ENCODE assay signal across 16 cellular contexts in genomic region chr11:34167961-34168360, GRCh38.
DNase-seq lines count a peak whose midpoint lies in the region; ATAC-seq, FAIRE-seq and TF ChIP-seq lines count a peak whose summit lies in the region.
"Had no signal": no experiment of that assay in that cellular context is flagged by ENCODE, and none has a peak within 500 bp of the region (broad histone marks: within the 10 kb centered on the region; RNA-seq: fewer than 3 reads in every experiment).

No MANE protein-coding gene starts in this region.

- POLR2A ChIA-PET in HepG2 (lab: Yijun Ruan, JAX) = no interaction called here

- H4K20me1 ChIP-seq in HepG2 (ENCODE audit: insufficient read depth, low read length) = no peaks in the 10 kb centered on the region
- H4K20me1 ChIP-seq in hepatocyte (ENCODE audit: insufficient read depth, poor library complexity, severe bottlenecking) = no peaks in the 10 kb centered on the region

- CTCF ChIA-PET in HepG2 (lab: Yijun Ruan, JAX; ENCODE audit: low intra/inter-chr PET ratio, low total read pairs) = no interaction called here

- H3K27ac ChIP-seq in HepG2 (ENCODE audit: extremely low read length, insufficient read depth, low read length) (no peak overlapping the region), right lobe of liver (no peak overlapping the region), hepatocyte (peak overlapping the region; percentile 62), neuronal stem cell (replicated peaks; ENCODE audit: low read length) (no peak overlapping the region), vagina (peak overlapping the region; percentile 10)
- H3K27ac ChIP-seq: BLaER1 treated with 17β-estradiol and CSF1 and Interleukin-3, amounts not matched to agents 10 nM and 100 nM had no signal

- H3K27me3 ChIP-seq in HepG2 (ENCODE audit: control insufficient read depth in 1 of 2, insufficient read depth in 2 of 2, low read length in 2 of 2) = no peaks in the 10 kb centered on the region
- H3K27me3 ChIP-seq in right lobe of liver = no peaks in the 10 kb centered on the region
- no peaks in the 10 kb centered on the region for H3K27me3 ChIP-seq in hepatocyte
- H3K27me3 ChIP-seq in neuronal stem cell (ENCODE audit: control insufficient read depth in 3 of 3, insufficient read depth in 3 of 3, low read depth in 1 of 3, low read length in 3 of 3) = no peaks in the 10 kb centered on the region
- no peaks in the 10 kb centered on the region for H3K27me3 ChIP-seq in vagina
- H3K27me3 ChIP-seq: BLaER1 treated with 17β-estradiol and CSF1 and Interleukin-3, amounts not matched to agents 10 nM and 100 nM had no signal

- H3K79me2 ChIP-seq in HepG2 (ENCODE audit: insufficient read depth, low read length) (no peaks in the 10 kb centered on the region), hepatocyte (no peaks in the 10 kb centered on the region)

- TF ChIP-seq CTCF in HepG2 (CRISPR knock-in tag; IDR thresholded peaks at IDR 0.05) (no peak), right lobe of liver (IDR thresholded peaks at IDR 0.05) (no peak), hepatocyte (IDR thresholded peaks at IDR 0.05; ENCODE audit: poor library complexity) (no peak), vagina (IDR thresholded peaks at IDR 0.05) (no peak)

- no peak overlapping the region for H3K23ac ChIP-seq in neuronal stem cell (ENCODE audit: low read depth, low read length, poor library complexity)

- H3K9me2 ChIP-seq in hepatocyte (replicated peaks; ENCODE audit: insufficient read depth) = no peaks in the 10 kb centered on the region

- ATAC-seq in HepG2 (no peak), right lobe of liver (no peak), GM19463 (IDR thresholded peaks at IDR 0.05; ENCODE audit: unreplicated experiment) (no peak)
- ATAC-seq: GM12878, GM23338 had no signal

- H3K4me3 ChIP-seq in HepG2 (replicated peaks in 1 of 3; ENCODE audit: insufficient read depth in 1 of 3, low read depth in 2 of 3, low read length in 3 of 3) (no peak overlapping the region), right lobe of liver (no peak overlapping the region), hepatocyte (no peak overlapping the region), neuronal stem cell (ENCODE audit: low read length in 2 of 2) (no peak overlapping the region), vagina (no peak overlapping the region)
- H3K4me3 ChIP-seq: BLaER1 treated with 17β-estradiol and CSF1 and Interleukin-3, amounts not matched to agents 10 nM and 100 nM; GM12878; GM23338 had no signal

- no peak overlapping the region for H4K91ac ChIP-seq in neuronal stem cell (ENCODE audit: low read depth, low read length, poor library complexity)

- H2AK5ac ChIP-seq in neuronal stem cell (ENCODE audit: low read depth, low read length) = peak overlapping the region; percentile 60

- no peak overlapping the region for H3K14ac ChIP-seq in neuronal stem cell (ENCODE audit: low read length)

- BruUV-seq in HepG2 (replicated peaks; lab: Mats Ljungman, UMichigan) = no TSS peak

- DNase-seq in HepG2 (ENCODE audit: low spot score) = no peak
- DNase-seq in right lobe of liver = no peak
- no peak for DNase-seq in hepatocyte (ENCODE audit: low spot score)
- no peak for DNase-seq in neuronal stem cell (ENCODE audit: low spot score)
- no peak for DNase-seq in vagina (ENCODE audit: extremely low spot score in 2 of 2)
- DNase-seq in activated T-cell treated with anti-CD3 and anti-CD28 coated beads for 4 hours = no peak
- no peak for DNase-seq in activated gamma-delta T cell (lab: John Stamatoyannopoulos, UW)
- DNase-seq: ACHN; CD4-positive, alpha-beta memory T cell; DMS79; H7 had no signal

- no peak overlapping the region for H3K9ac ChIP-seq in HepG2 (ENCODE audit: insufficient read depth, low read depth, low read length)
- H3K9ac ChIP-seq in neuronal stem cell (ENCODE audit: low read depth, low read length, poor library complexity) = no peak overlapping the region
- H3K9ac ChIP-seq: BLaER1 treated with 17β-estradiol and CSF1 and Interleukin-3, amounts not matched to agents 10 nM and 100 nM had no signal

- no peak overlapping the region for H2BK12ac ChIP-seq in neuronal stem cell (ENCODE audit: low read length)

- H3K4ac ChIP-seq in neuronal stem cell (ENCODE audit: low read length) = no peak overlapping the region

- H3K4me2 ChIP-seq in HepG2 (ENCODE audit: low read depth, low read length) (no peak overlapping the region), hepatocyte (no peak overlapping the region), neuronal stem cell (ENCODE audit: insufficient read depth, low read length, poor library complexity, severe bottlenecking) (no peak overlapping the region)
- H3K4me2 ChIP-seq: BLaER1 treated with 17β-estradiol and CSF1 and Interleukin-3, amounts not matched to agents 10 nM and 100 nM; GM23338 had no signal

- TF ChIP-seq EP300 in HepG2 (IDR thresholded peaks at IDR 0.05; ENCODE audit: low read depth in 2 of 2, low read length in 2 of 2) = no peak
- TF ChIP-seq EP300 in HepG2 (CRISPR knock-in tag; IDR thresholded peaks at IDR 0.05; ENCODE audit: borderline replicate concordance) = no peak

- 100% methylated on average over 9 of the region's 9 CpGs for WGBS in HepG2 (ENCODE audit: low lambda C conversion rate)
- WGBS in right lobe of liver (ENCODE audit: insufficient coverage, low coverage, low lambda C conversion rate, missing lambda C conversion rate) = 46% methylated on average over 2 of the region's 9 CpGs
- 92% methylated on average over 9 of the region's 9 CpGs for WGBS in hepatocyte (ENCODE audit: low lambda C conversion rate, missing lambda C conversion rate)
- no CpG with 5 or more reads among the region's 9 CpGs for WGBS in neuronal stem cell (ENCODE audit: extremely low coverage in 2 of 2, insufficient read length in 2 of 2, insufficient replicate concordance in 1 of 2), 2 donors

- H3K4me1 ChIP-seq in HepG2 (ENCODE audit: insufficient read depth, low read length) (no peaks in the 10 kb centered on the region), right lobe of liver (no peaks in the 10 kb centered on the region), hepatocyte (ENCODE audit: insufficient read depth) (peaks cover 18% of the 10 kb centered on the region), neuronal stem cell (ENCODE audit: control insufficient read depth in 2 of 2, insufficient read depth in 1 of 2, low read depth in 1 of 2, low read length in 2 of 2) (no peaks in the 10 kb centered on the region), vagina (peaks cover 22% of the 10 kb centered on the region)
- H3K4me1 ChIP-seq: BLaER1 treated with 17β-estradiol and CSF1 and Interleukin-3, amounts not matched to agents 10 nM and 100 nM had no signal

- FAIRE-seq in HepG2 (lab: Jason Lieb, UNC) = no peak
- FAIRE-seq: GM12878, GM18507 had no signal

- no peak for TF ChIP-seq RAD21 in HepG2 (CRISPR knock-in tag; IDR thresholded peaks at IDR 0.05)

- no peak overlapping the region for H2BK5ac ChIP-seq in neuronal stem cell (ENCODE audit: low read length)

- H3K79me1 ChIP-seq in neuronal stem cell (ENCODE audit: low read depth, low read length) = peaks cover 2% of the 10 kb centered on the region

- no peak overlapping the region for H2AFZ ChIP-seq in HepG2 (ENCODE audit: low read length)
- no peak overlapping the region for H2AFZ ChIP-seq in hepatocyte
- no peak overlapping the region for H2AFZ ChIP-seq in neuronal stem cell (ENCODE audit: low read length)
- H2AFZ ChIP-seq: GM23338 had no signal

- no peak overlapping the region for H2BK15ac ChIP-seq in neuronal stem cell (ENCODE audit: low read length)

- intact Hi-C loops in HepG2 (cut with micrococcal nuclease; ENCODE audit: unreplicated experiment) = no loop called here
- intact Hi-C loops in right lobe of liver (cut with DNase I) = no loop called here
- intact Hi-C loops in vagina (cut with DNase I) = no loop called here

- H2BK120ac ChIP-seq in neuronal stem cell (ENCODE audit: low read depth, low read length) = no peak overlapping the region

- no peak for TF ChIP-seq POLR2A in HepG2 (IDR thresholded peaks at IDR 0.05; ENCODE audit: insufficient read depth in 1 of 2, low read depth in 2 of 2, low read length in 2 of 2)
- TF ChIP-seq POLR2A in right lobe of liver (IDR thresholded peaks at IDR 0.05) = no peak
- TF ChIP-seq POLR2A in vagina (IDR thresholded peaks at IDR 0.05) = no peak

- H3K18ac ChIP-seq in neuronal stem cell (ENCODE audit: low read length) = no peak overlapping the region

- H3K9me3 ChIP-seq in HepG2 (ENCODE audit: low read length) = no peaks in the 10 kb centered on the region
- H3K9me3 ChIP-seq in right lobe of liver = no peaks in the 10 kb centered on the region
- no peaks in the 10 kb centered on the region for H3K9me3 ChIP-seq in hepatocyte (ENCODE audit: low read depth)
- no peaks in the 10 kb centered on the region for H3K9me3 ChIP-seq in neuronal stem cell (replicated peaks in 1 of 2; ENCODE audit: control insufficient read depth in 2 of 2, insufficient read depth in 1 of 2, low read depth in 1 of 2, low read length in 2 of 2)
- H3K9me3 ChIP-seq in vagina = no peaks in the 10 kb centered on the region
- H3K9me3 ChIP-seq: BLaER1 treated with 17β-estradiol and CSF1 and Interleukin-3, amounts not matched to agents 10 nM and 100 nM had no signal

- H4K8ac ChIP-seq in neuronal stem cell (ENCODE audit: low read depth, low read length) = no peak overlapping the region

- in situ Hi-C loops in HepG2 (cut with HindIII; ENCODE audit: extremely low pct_ligation_motif_present, low pct_unique_long_range_greater_than_20kb) = loop anchor here (10.0 to 25.0 kb wide), 2 partner anchors 327 to 744 kb away; partner anchors contain the start of genes APIP and PDHX

- H3K36me3 ChIP-seq in HepG2 (replicated peaks in 1 of 2; ENCODE audit: control insufficient read depth in 1 of 2, insufficient read depth in 2 of 2, low read length in 2 of 2) = peaks cover 46 to 85% of the 10 kb centered on the region in 2 experiments; a peak in 4 of 5 replicates
- peaks cover 0 to 24% (median 10%) of the 10 kb centered on the region in 4 donors for H3K36me3 ChIP-seq in right lobe of liver
- no peaks in the 10 kb centered on the region for H3K36me3 ChIP-seq in hepatocyte (replicated peaks; ENCODE audit: insufficient read depth, low read depth)
- H3K36me3 ChIP-seq in neuronal stem cell (replicated peaks in 1 of 2; ENCODE audit: control insufficient read depth in 2 of 2, insufficient read depth in 2 of 2, low read length in 2 of 2) = peaks cover 0 to 52% of the 10 kb centered on the region in 2 donors
- H3K36me3 ChIP-seq in vagina = no peaks in the 10 kb centered on the region
- H3K36me3 ChIP-seq: BLaER1 treated with 17β-estradiol and CSF1 and Interleukin-3, amounts not matched to agents 10 nM and 100 nM had no signal

TF ChIP-seq in HepG2, 621 proteins besides CTCF, POLR2A, EP300 and RAD21:
- TF ChIP-seq AGO2 (optimal IDR thresholded peaks at IDR 0.05; ENCODE audit: low read depth, low read length) = peak; percentile 29
- no peak for TF ChIP-seq KAT8 (CRISPR knock-in tag; IDR thresholded peaks at IDR 0.05)

Comparison
In these comparisons a context has a peak if more than half of its experiments do, and no peak if none do; other contexts are left out.
1. H3K27ac ChIP-seq: peak in hepatocyte (single experiment) and vagina (single experiment); none in HepG2 (single experiment), right lobe of liver (0 of 3) and neuronal stem cell (single experiment).